28 cellular contexts compared by ENCODE assay signal in genomic region chr18:48504819-48505218, GRCh38. TPM values are rescaled to one million over a fixed set of nuclear protein-coding genes. Genes with fewer than 3 reads are reported as not detected.
A peak's percentile ranks its signal among the peaks of the same experiment; 100 is the strongest.
DNase-seq lines count a peak whose midpoint lies in the region; ATAC-seq, FAIRE-seq and TF ChIP-seq lines count a peak whose summit lies in the region.
"Had no signal": no experiment of that assay in that cellular context is flagged by ENCODE, and none has a peak within 500 bp of the region (broad histone marks: within the 10 kb centered on the region; RNA-seq: fewer than 3 reads in every experiment).

No MANE protein-coding gene starts in this region.

- no peak overlapping the region for H3K9ac ChIP-seq in H1 (replicated peaks in 1 of 4; ENCODE audit: extremely low read depth in 1 of 4, low read depth in 3 of 4, low read length in 3 of 4)
- H3K9ac ChIP-seq: BLaER1 treated with 17β-estradiol and CSF1 and Interleukin-3, amounts not matched to agents 10 nM and 100 nM had no signal

- intact Hi-C loops in left colon (cut with DNase I, micrococcal nuclease), result no loop called here

- TF ChIP-seq CTCF in A549 (IDR thresholded peaks at IDR 0.05) (no peak), D721Med (IDR thresholded peaks at IDR 0.05; ENCODE audit: insufficient read depth, missing control alignments) (no peak), H1 (IDR thresholded peaks at IDR 0.05; ENCODE audit: control extremely low read depth in 1 of 3, insufficient read depth in 1 of 3, low read depth in 1 of 3, low read length in 3 of 3) (no peak), RWPE1 (conservative IDR thresholded peaks at IDR 0.05; ENCODE audit: low read depth) (no peak)

- no peaks in the 10 kb centered on the region for H3K4me1 Mint-ChIP-seq in activated CD4-positive, alpha-beta T cell treated with anti-CD3 and anti-CD28 coated beads, Interleukin-2, amount 10 ng/mL, durations not matched to agents 7 days and 5 days
- H3K4me1 Mint-ChIP-seq: B cell had no signal

- H2BK120ac ChIP-seq in H1 (replicated peaks; ENCODE audit: low read depth, low read length), result no peak overlapping the region

- no peak overlapping the region for H4K5ac ChIP-seq in H1 (ENCODE audit: insufficient read length, low read depth, low read length)

- no peak overlapping the region for H3K56ac ChIP-seq in H1 (replicated peaks; ENCODE audit: insufficient read length, low read depth, low read length)

- H3K27me3 Mint-ChIP-seq in activated CD4-positive, alpha-beta T cell treated with anti-CD3 and anti-CD28 coated beads, Interleukin-2, amount 10 ng/mL, durations not matched to agents 7 days and 5 days, result peaks cover 49% of the 10 kb centered on the region

- H3K27ac ChIP-seq in A549 (no peak overlapping the region), H1 (ENCODE audit: low read depth, low read length) (no peak overlapping the region), RWPE1 (no peak overlapping the region)
- H3K27ac ChIP-seq: BLaER1 treated with 17β-estradiol and CSF1 and Interleukin-3, amounts not matched to agents 10 nM and 100 nM; C4-2B had no signal

- FAIRE-seq in A549 (lab: Jason Lieb, UNC) (no peak), D721Med (lab: Jason Lieb, UNC) (peak; percentile 41), H1 (lab: Jason Lieb, UNC) (no peak)
- FAIRE-seq: A204.1, GM12878, GM12892, GM18507 had no signal

- TF ChIP-seq RAD21 in A549 (conservative IDR thresholded peaks at IDR 0.05 in 1 of 2, IDR thresholded peaks at IDR 0.05 in 1 of 2) (no peak), Ishikawa (IDR thresholded peaks at IDR 0.05; ENCODE audit: low read depth) (no peak), H1 (IDR thresholded peaks at IDR 0.05 in 1 of 2, conservative IDR thresholded peaks at IDR 0.05 in 1 of 2; ENCODE audit: low read depth in 2 of 2, low read length in 2 of 2) (no peak)

- H3K4me1 ChIP-seq in A549 (no peaks in the 10 kb centered on the region), H1 (replicated peaks in 1 of 4; ENCODE audit: control insufficient read depth in 3 of 4, insufficient read depth in 4 of 4, low read length in 3 of 4) (no peaks in the 10 kb centered on the region)
- H3K4me1 ChIP-seq: BLaER1 treated with 17β-estradiol and CSF1 and Interleukin-3, amounts not matched to agents 10 nM and 100 nM; Caco-2 had no signal

- H2BK20ac ChIP-seq in H1 (ENCODE audit: low read length), result no peak overlapping the region

- CTCF ChIA-PET in A549 (lab: Yijun Ruan, JAX), result interaction anchor here (0.7 to 1.7 kb wide), 2 partner anchors 13 to 29 kb away, joined by 3 to 4 read pairs; no protein-coding TSS in a partner anchor
- CTCF ChIA-PET in H1 (lab: Charles Lee; ENCODE audit: partially characterized antibody), result interaction anchor here (1.0 to 2.1 kb wide), 3 partner anchors 34 to 133 kb away, joined by 3 to 6 read pairs (median 3); partner anchors contain the start of gene CTIF
- CTCF ChIA-PET in activated CD4-positive, alpha-beta T cell treated with anti-CD3 and anti-CD28 coated beads, Interleukin-2, amount 10 ng/mL, durations not matched to agents 7 days and 5 days (lab: Charles Lee), result no interaction called here
- CTCF ChIA-PET in RWPE1 (lab: Yijun Ruan, JAX), result no interaction called here

- H2BK15ac ChIP-seq in H1 (ENCODE audit: low read length), result no peak overlapping the region

- H2AFZ ChIP-seq in H1 (ENCODE audit: low read length), result no peak overlapping the region

- no peak overlapping the region for H2BK12ac ChIP-seq in H1 (ENCODE audit: low read depth, low read length)

- H3K14ac ChIP-seq in H1 (ENCODE audit: insufficient read length), result no peak overlapping the region

- H3K4me3 ChIP-seq in A549 (no peak overlapping the region), H1 (ENCODE audit: extremely low read depth in 1 of 4, insufficient read depth in 2 of 4, low read depth in 3 of 4, low read length in 4 of 4) (no peak overlapping the region)
- H3K4me3 ChIP-seq: BLaER1 treated with 17β-estradiol and CSF1 and Interleukin-3, amounts not matched to agents 10 nM and 100 nM; GM12878 had no signal

- H4K20me1 ChIP-seq in H1 (replicated peaks in 1 of 2; ENCODE audit: control insufficient read depth in 1 of 2, insufficient read depth in 2 of 2, low read length in 2 of 2), result no peaks in the 10 kb centered on the region
- H4K20me1 ChIP-seq: BLaER1 treated with 17β-estradiol and CSF1 and Interleukin-3, amounts not matched to agents 10 nM and 100 nM had no signal

- TF ChIP-seq POLR2A in A549 (IDR thresholded peaks at IDR 0.05; ENCODE audit: low read length), result no peak
- TF ChIP-seq POLR2A in H1 (IDR thresholded peaks at IDR 0.05; ENCODE audit: control extremely low read depth in 1 of 2, low read depth in 2 of 2, low read length in 2 of 2), result no peak

- no peak overlapping the region for H3K4ac ChIP-seq in H1 (replicated peaks; ENCODE audit: insufficient read length, low read depth, low read length)

- no peaks in the 10 kb centered on the region for H3K36me3 Mint-ChIP-seq in activated CD4-positive, alpha-beta T cell treated with anti-CD3 and anti-CD28 coated beads, Interleukin-2, amount 10 ng/mL, durations not matched to agents 7 days and 5 days (ENCODE audit: low read depth)
- H3K36me3 Mint-ChIP-seq: CD8-positive, alpha-beta T cell had no signal

- peaks cover 21% of the 10 kb centered on the region for H3K9me3 Mint-ChIP-seq in activated CD4-positive, alpha-beta T cell treated with anti-CD3 and anti-CD28 coated beads, Interleukin-2, amount 10 ng/mL, durations not matched to agents 7 days and 5 days

- H3K9me3 ChIP-seq in A549, result peaks cover 28% of the 10 kb centered on the region
- peaks cover 3 to 4% of the 10 kb centered on the region in 2 experiments; a peak in 3 of 4 replicates for H3K9me3 ChIP-seq in H1 (ENCODE audit: insufficient read depth in 2 of 2, low read depth in 1 of 2, low read length in 1 of 2)
- H3K9me3 ChIP-seq: Caco-2 had no signal

- no peak overlapping the region for H2AK5ac ChIP-seq in H1 (ENCODE audit: low read depth, low read length)

- TF ChIP-seq EP300 in A549 (IDR thresholded peaks at IDR 0.05) (no peak), Ishikawa (IDR thresholded peaks at IDR 0.05; ENCODE audit: borderline replicate concordance) (no peak), H1 (IDR thresholded peaks at IDR 0.05; ENCODE audit: borderline replicate concordance in 1 of 2, low read depth in 2 of 2, low read length in 2 of 2) (no peak)

- H3K79me1 ChIP-seq in H1 (ENCODE audit: low read depth, low read length), result no peaks in the 10 kb centered on the region

- no peaks in the 10 kb centered on the region for H3K23me2 ChIP-seq in H1 (ENCODE audit: low read depth, low read length)

- no peaks in the 10 kb centered on the region for H3K36me3 ChIP-seq in H1 (ENCODE audit: control insufficient read depth in 2 of 4, insufficient read depth in 4 of 4, low read length in 3 of 4)
- H3K36me3 ChIP-seq: BLaER1 treated with 17β-estradiol and CSF1 and Interleukin-3, amounts not matched to agents 10 nM and 100 nM had no signal

- POLR2A ChIA-PET in A549 (lab: Yijun Ruan, JAX), result no interaction called here
- POLR2A ChIA-PET in H1 (lab: Charles Lee; ENCODE audit: partially characterized antibody), result no interaction called here
- POLR2A ChIA-PET in activated CD4-positive, alpha-beta T cell treated with anti-CD3 and anti-CD28 coated beads, Interleukin-2, amount 10 ng/mL, durations not matched to agents 7 days and 5 days (lab: Charles Lee), result no interaction called here
- POLR2A ChIA-PET in RWPE1 (lab: Yijun Ruan, JAX; ENCODE audit: low non-redundant PET), result no interaction called here

- H3K79me2 ChIP-seq in H1 (ENCODE audit: control insufficient read depth in 1 of 2, insufficient read depth in 2 of 2, low read length in 2 of 2), result no peaks in the 10 kb centered on the region

- H4K8ac ChIP-seq in H1 (ENCODE audit: extremely low read depth, insufficient read depth, low read length), result no peak overlapping the region

- H3K27ac Mint-ChIP-seq in activated CD4-positive, alpha-beta T cell treated with anti-CD3 and anti-CD28 coated beads, Interleukin-2, amount 10 ng/mL, durations not matched to agents 7 days and 5 days, result no peak overlapping the region
- H3K27ac Mint-ChIP-seq: B cell; CD4-positive, alpha-beta T cell; CD8-positive, alpha-beta T cell had no signal

- H3K18ac ChIP-seq in H1 (ENCODE audit: extremely low read depth, low read length), result no peak overlapping the region

- H4K91ac ChIP-seq in H1 (replicated peaks; ENCODE audit: insufficient read length, low read length), result no peak overlapping the region

- H3K4me3 Mint-ChIP-seq in activated CD4-positive, alpha-beta T cell treated with anti-CD3 and anti-CD28 coated beads, Interleukin-2, amount 10 ng/mL, durations not matched to agents 7 days and 5 days, result no peak overlapping the region
- H3K4me3 Mint-ChIP-seq: B cell; CD4-positive, alpha-beta T cell; CD8-positive, alpha-beta T cell had no signal

- no peaks in the 10 kb centered on the region for H3K27me3 ChIP-seq in H1 (replicated peaks in 1 of 4; ENCODE audit: control insufficient read depth in 3 of 4, extremely low read depth in 1 of 4, insufficient read depth in 3 of 4, low read length in 3 of 4)
- H3K27me3 ChIP-seq: BLaER1 treated with 17β-estradiol and CSF1 and Interleukin-3, amounts not matched to agents 10 nM and 100 nM had no signal

- no peak overlapping the region for H3K23ac ChIP-seq in H1 (ENCODE audit: insufficient read length)

- no peak overlapping the region for H3K4me2 ChIP-seq in A549
- no peak overlapping the region for H3K4me2 ChIP-seq in H1 (ENCODE audit: insufficient read depth in 1 of 2, low read depth in 2 of 2, low read length in 2 of 2)
- H3K4me2 ChIP-seq: BLaER1 treated with 17β-estradiol and CSF1 and Interleukin-3, amounts not matched to agents 10 nM and 100 nM had no signal

- no peak for ATAC-seq in A549
- no peak for ATAC-seq in left colon
- ATAC-seq: CD8-positive, alpha-beta T cell; GM12878 had no signal

- DNase-seq in A549 (ENCODE audit: low read depth in 1 of 2, low spot score in 1 of 2) (no peak), D721Med (ENCODE audit: insufficient read length, low spot score) (no peak), H1 (ENCODE audit: low read depth in 1 of 2, low spot score in 2 of 2) (no peak), left colon (no peak), NCI-H2107 treated with DMSO at 0.1 percent for 48 hours (lab: John Stamatoyannopoulos, UW; ENCODE audit: unreplicated experiment) (no peak), RWPE1 (ENCODE audit: low spot score) (no peak)
- no peak for DNase-seq in activated CD4-positive, alpha-beta T cell treated with anti-CD3 and anti-CD28 coated beads, Interleukin-2, amount 10 ng/mL, durations not matched to agents 7 days and 5 days
- DNase-seq: 8988T; AML-193; Caco-2; Calu3; CD4-positive, alpha-beta T cell; CD8-positive, alpha-beta T cell; DMS 273 treated with DMSO at 0.1 percent for 48 hours; DMS153; DMS53; DMS79; DND-41; EL; GDM1 had no signal

- H2BK5ac ChIP-seq in H1 (ENCODE audit: low read depth, low read length), result no peak overlapping the region

RNA-seq across cellular contexts. Expression of gene CTIF, which starts 34.0 kb away (rescaled TPM):
- polyA plus RNA-seq in A549 (2011; rRNA removed) (14.6 and 17.0 TPM in 2 replicates), A549 (2017; fragmentation: RNase III; extraction: RNeasy Plus Mini Kit Qiagen cat#74134 plus additional on column Dnase treatment) (23.0 to 30.0 TPM (median 24.7 TPM) in 3 replicates), H1 (2011; rRNA removed) (9.0 and 9.3 TPM in 2 replicates)
- polyA plus RNA-seq in A549 (2012; cell fraction: cytosol; rRNA removed), result 12.5 and 15.6 TPM in 2 replicates
- 55.4 and 60.4 TPM in 2 replicates for polyA plus RNA-seq in A549 (2012; cell fraction: nucleus; rRNA removed)
- 18.0 and 26.5 TPM in 2 replicates for polyA minus RNA-seq in A549 (2011; rRNA and poly(A)+ RNA removed)
- 17.8 and 22.0 TPM in 2 replicates for total RNA-seq in H1 (2021; fragmentation: NEBNext Ultra II Directional; extraction: Animal tissue kit (Norgen Biotek cat#: 25700))
- polyA plus RNA-seq in H1 (2011; cell fraction: cytosol; rRNA removed), result 12.2 TPM
- polyA plus RNA-seq in H1 (2011; cell fraction: nucleus; rRNA removed), result 73.5 TPM
- 12.2 to 20.1 TPM (median 18.8 TPM) in 4 replicates for polyA plus RNA-seq in H1 (2012, experiment 1 of 2)
- polyA plus RNA-seq in H1 (2012, experiment 2 of 2), result 6.9 TPM
- 11.2 TPM for polyA plus RNA-seq in H1 (2013, experiment 1 of 2)
- 9.2 TPM for polyA plus RNA-seq in H1 (2013, experiment 2 of 2)
- 15.8 and 16.2 TPM in 2 replicates for polyA minus RNA-seq in H1 (2011; rRNA and poly(A)+ RNA removed)
- polyA minus RNA-seq in H1 (2011; cell fraction: cytosol; rRNA and poly(A)+ RNA removed), result 11.4 TPM
- 38.2 TPM for polyA minus RNA-seq in H1 (2011; cell fraction: nucleus; rRNA and poly(A)+ RNA removed)
- 10 to 100 TPM; 14.8 to 18.5 TPM for total RNA-seq in left colon
- total RNA-seq in activated CD4-positive, alpha-beta T cell treated with anti-CD3 and anti-CD28 coated beads, Interleukin-2, amount 10 ng/mL, durations not matched to agents 7 days and 5 days, result 1 to 10 TPM; 1.5 to 2.7 TPM

Comparison
In these comparisons a context has a peak if more than half of its experiments do, and no peak if none do; other contexts are left out.
1. CTCF ChIA-PET loops: an anchor here in A549 (0.7 to 1.7 kb wide) and H1 (1.0 to 2.1 kb wide); none called in activated CD4-positive, alpha-beta T cell treated with anti-CD3 and anti-CD28 coated beads, Interleukin-2, amount 10 ng/mL, durations not matched to agents 7 days and 5 days and RWPE1.
2. Of the 18 proteins assayed by ChIP-seq in both H1 and A549: peak only in H1: none; only in A549: none; in both: CEBPB; in neither: 17.